Comparison of ENCODE assay signal across 15 cellular contexts in genomic region chr3:140420621-140421357, GRCh38.
DNase-seq lines count a peak whose midpoint lies in the region; ATAC-seq and TF ChIP-seq lines count a peak whose summit lies in the region.
"Had no signal": no experiment of that assay in that cellular context is flagged by ENCODE, and none has a peak within 500 bp of the region (broad histone marks: within the 10 kb centered on the region; RNA-seq: fewer than 3 reads in every experiment).

No MANE protein-coding gene starts in this region.

- no peaks in the 10 kb centered on the region for H3K27me3 ChIP-seq in transverse colon
- H3K27me3 ChIP-seq: gastrocnemius medialis, SJSA1 had no signal

- no peak for TF ChIP-seq POLR2A in transverse colon (IDR thresholded peaks at IDR 0.05)

- TF ChIP-seq CTCF in astrocyte of the spinal cord (IDR thresholded peaks at IDR 0.05; ENCODE audit: low read depth, low read length) (no peak), transverse colon (IDR thresholded peaks at IDR 0.05) (no peak)

- peak; percentile 73 for ATAC-seq in left ventricle myocardium superior
- ATAC-seq: gastrocnemius medialis, K562, mucosa of descending colon had no signal

- no peak overlapping the region for H3K27ac ChIP-seq in transverse colon
- H3K27ac ChIP-seq: gastrocnemius medialis, SJSA1 had no signal

- DNase-seq in ELF-1 (ENCODE audit: low read depth, low spot score) (peak; percentile 27), astrocyte of the spinal cord (ENCODE audit: low read depth, low spot score) (peak; percentile 44), left ventricle myocardium superior (no peak), renal cortical epithelial cell (ENCODE audit: low read depth) (peak; percentile 30), NOMO-1 treated with dmso at 0.1 percent for 144 hours (lab: John Stamatoyannopoulos, UW; ENCODE audit: unreplicated experiment) (no peak), transverse colon (no peak)
- no peak for DNase-seq in activated T-cell treated with anti-CD3 and anti-CD28 coated beads, Interleukin-2, amount 50 U/mL, for 1 hour
- no peak for DNase-seq in stimulated activated CD4-positive, alpha-beta T cell treated with anti-CD3 and anti-CD28 coated beads, Interleukin-15, amount 100 ng/mL, for 24 hours
- DNase-seq: activated CD4-positive, alpha-beta T cell treated with anti-CD3 and anti-CD28 coated beads, Interleukin-2, amount 50 U/mL, for 1 hour; activated naive CD8-positive, alpha-beta T cell treated with anti-CD3 and anti-CD28 coated beads for 36 hours; gastrocnemius medialis; mucosa of descending colon; NCI-H2171 had no signal

- WGBS in transverse colon (ENCODE audit: low coverage in 1 of 2), 2 donors = 31 to 56% methylated on average over 2 to 9 of the region's 9 CpGs

- in situ Hi-C loops in astrocyte of the spinal cord (cut with HindIII; ENCODE audit: low sequenced_read_pairs) (no loop called here), transverse colon (cut with MboI; ENCODE audit: low pct_ligation_motif_present in 1 of 4, low pct_unique_long_range_greater_than_20kb in 1 of 4, low sequenced_read_pairs in 3 of 4) (no loop called here)

- H3K36me3 ChIP-seq in transverse colon = no peaks in the 10 kb centered on the region
- H3K36me3 ChIP-seq: gastrocnemius medialis, SJSA1 had no signal

- no peaks in the 10 kb centered on the region for H3K4me1 ChIP-seq in transverse colon
- H3K4me1 ChIP-seq: gastrocnemius medialis, SJSA1 had no signal

- no peaks in the 10 kb centered on the region for H3K9me3 ChIP-seq in transverse colon
- H3K9me3 ChIP-seq: gastrocnemius medialis, mucosa of descending colon, SJSA1 had no signal

- no peak for TF ChIP-seq EP300 in transverse colon (IDR thresholded peaks at IDR 0.05; ENCODE audit: low read depth)

- intact Hi-C loops in left ventricle myocardium superior (cut with micrococcal nuclease) (no loop called here), transverse colon (cut with DNase I; ENCODE audit: low total_unique reads) (no loop called here)

- H3K4me3 ChIP-seq in astrocyte of the spinal cord (ENCODE audit: low read depth, low read length) (no peak overlapping the region), transverse colon (no peak overlapping the region)
- H3K4me3 ChIP-seq: gastrocnemius medialis, K562, mucosa of descending colon, SJSA1 had no signal

Comparison
In these comparisons a context has a peak if more than half of its experiments do, and no peak if none do; other contexts are left out.
1. DNase-seq: peak in ELF-1 (single experiment), astrocyte of the spinal cord (single experiment) and renal cortical epithelial cell (single experiment); none in left ventricle myocardium superior (single experiment), NOMO-1 treated with dmso at 0.1 percent for 144 hours (single experiment), activated T-cell treated with anti-CD3 and anti-CD28 coated beads, Interleukin-2, amount 50 U/mL, for 1 hour (single experiment), stimulated activated CD4-positive, alpha-beta T cell treated with anti-CD3 and anti-CD28 coated beads, Interleukin-15, amount 100 ng/mL, for 24 hours (single experiment) and transverse colon (single experiment).